In the genomic region with DNA sequence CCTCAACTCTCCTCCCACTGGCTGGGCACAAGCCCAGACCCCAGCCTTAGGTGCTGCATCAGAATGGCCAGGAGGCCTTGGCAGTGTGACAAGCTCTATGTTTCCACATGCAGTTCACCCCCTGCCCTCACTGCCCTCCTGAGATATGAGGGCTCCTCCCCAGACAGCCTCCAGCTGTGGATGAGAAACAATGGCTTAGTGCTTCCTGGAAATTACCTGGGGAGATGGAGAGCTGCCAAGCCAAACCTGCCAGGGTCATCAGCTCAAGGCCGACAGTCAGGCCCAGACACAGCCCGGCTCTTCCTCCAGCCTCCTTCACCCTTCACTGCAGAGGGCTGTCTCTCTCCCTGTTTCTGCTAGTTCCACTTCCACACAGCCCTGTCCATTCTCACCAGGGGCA, we compare ENCODE assay signal across 12 cellular contexts.
DNase-seq lines count a peak whose midpoint lies in the region; ATAC-seq and TF ChIP-seq lines count a peak whose summit lies in the region.
"Had no signal": no experiment of that assay in that cellular context is flagged by ENCODE, and none has a peak within 500 bp of the region (broad histone marks: within the 10 kb centered on the region; RNA-seq: fewer than 3 reads in every experiment).

No MANE protein-coding gene starts in this region.

- no peaks in the 10 kb centered on the region for H3K36me3 ChIP-seq in heart left ventricle
- H3K36me3 ChIP-seq in testis (ENCODE audit: low read depth, missing control alignments), result no peaks in the 10 kb centered on the region

- H3K9me3 ChIP-seq in heart left ventricle (no peaks in the 10 kb centered on the region), testis (no peaks in the 10 kb centered on the region)

- ATAC-seq in heart left ventricle (peak in 3 of 4 donors; percentile 24 to 48 (median 24)), GM18870 (IDR thresholded peaks at IDR 0.05; ENCODE audit: unreplicated experiment) (no peak), HG03039 (IDR thresholded peaks at IDR 0.05; ENCODE audit: unreplicated experiment) (no peak)
- ATAC-seq: activated naive CD4-positive, alpha-beta T cell treated with anti-CD3 and anti-CD28 coated beads, Interleukin-2, amount 50 U/mL, for 72 hours had no signal

- 50 to 90% (median 78%) methylated on average over 2 of the region's 2 CpGs for whole genome bisulfite sequencing in heart left ventricle, 4 donors
- 27 to 45% methylated on average over 2 of the region's 2 CpGs for WGBS in testis, 2 donors

- H3K4me3 ChIP-seq in heart left ventricle (no peak overlapping the region), testis (no peak overlapping the region)

- H3K27ac ChIP-seq in heart left ventricle (no peak overlapping the region), testis (no peak overlapping the region)

- TF ChIP-seq POLR2A in heart left ventricle (IDR thresholded peaks at IDR 0.05), result no peak
- TF ChIP-seq POLR2A in testis (IDR thresholded peaks at IDR 0.05), result no peak

- DNase-seq in heart left ventricle (no peak), cardiac septum (ENCODE audit: low spot score) (no peak), RPMI8226 (peak; percentile 61), iPS-NIHi11 (ENCODE audit: low spot score) (peak; percentile 23), testis (peak; percentile 15), D341Med (ENCODE audit: low spot score) (no peak)
- DNase-seq: NCI-H446 treated with DMSO at 0.1 percent for 48 hours; stimulated activated CD4-positive, alpha-beta T cell treated with anti-CD3 and anti-CD28 coated beads, Interleukin-15, amount 100 ng/mL, for 24 hours; stimulated activated CD8-positive, alpha-beta memory T cell treated with anti-CD3 and anti-CD28 coated beads, Interleukin-4, amount 100 ng/mL, for 48 hours had no signal

- H3K4me1 ChIP-seq in heart left ventricle (peaks cover 0 to 10% (median 0%) of the 10 kb centered on the region in 12 donors), testis (peaks cover 11% of the 10 kb centered on the region)

- H3K27me3 ChIP-seq in heart left ventricle (no peaks in the 10 kb centered on the region), testis (no peaks in the 10 kb centered on the region)

- intact Hi-C loops in heart left ventricle (cut with DNase I) (no loop called here), cardiac septum (cut with DNase I) (no loop called here), testis (cut with DNase I; ENCODE audit: low total_unique reads) (no loop called here)

- TF ChIP-seq CTCF in heart left ventricle (IDR thresholded peaks at IDR 0.05), result no peak
- TF ChIP-seq CTCF in testis (IDR thresholded peaks at IDR 0.05), result no peak

Comparison
In these comparisons a context has a peak if more than half of its experiments do, and no peak if none do; other contexts are left out.
1. ATAC-seq: peak in heart left ventricle (3 of 4); none in GM18870 (single experiment) and HG03039 (single experiment).
2. DNase-seq: peak in RPMI8226 (single experiment), iPS-NIHi11 (single experiment) and testis (single experiment); none in heart left ventricle (0 of 5), cardiac septum (single experiment) and D341Med (single experiment).